ENCODE assay signal across 8 cellular contexts in genomic region chr1:164772635-164773034, GRCh38.
DNase-seq lines count a peak whose midpoint lies in the region; ATAC-seq and TF ChIP-seq lines count a peak whose summit lies in the region.

No MANE protein-coding gene starts in this region.

- H3K27ac ChIP-seq in SJSA1 (peak overlapping the region; percentile 75), heart right ventricle (peak overlapping the region in 9 of 10 donors; percentile 1 to 73 (median 57))

- H3K4me3 ChIP-seq in SJSA1 (no peak overlapping the region), heart right ventricle (no peak overlapping the region)

- intact Hi-C loops in heart right ventricle (cut with DNase I): loop anchor here in 3 of 10 donors (1.0 to 10.0 kb wide), 3 partner anchors 32 to 68 kb away; no protein-coding TSS in a partner anchor

- WGBS in heart right ventricle, 2 donors: 45 to 67% methylated on average over 4 of the region's 4 CpGs

- peak; percentile 21 for DNase-seq in activated CD4-positive, alpha-beta T cell treated with anti-CD3 and anti-CD28 coated beads for 48 hours
- no peak for DNase-seq in activated CD4-positive, alpha-beta T cell treated with anti-CD3 and anti-CD28 coated beads for 1 hour
- DNase-seq in SJSA1 (ENCODE audit: low read depth in 1 of 2, low spot score in 2 of 2) (peak; percentile 79 to 92), heart right ventricle (peak; percentile 45 to 55), superior temporal gyrus (ENCODE audit: extremely low spot score) (no peak), cerebellar cortex (ENCODE audit: low spot score) (no peak)
- DNase-seq in stimulated activated CD8-positive, alpha-beta memory T cell treated with anti-CD3 and anti-CD28 coated beads, Interleukin-4, amount 100 ng/mL, for 48 hours: peak; percentile 31

- H3K4me1 ChIP-seq in SJSA1 (replicated peaks) (peaks cover 54% of the 10 kb centered on the region), heart right ventricle (peaks cover 9 to 77% (median 48%) of the 10 kb centered on the region in 9 donors)

- TF ChIP-seq CTCF in heart right ventricle (IDR thresholded peaks at IDR 0.05): no peak

- ATAC-seq in HG03097 (IDR thresholded peaks at IDR 0.05; ENCODE audit: low FRiP score, unreplicated experiment) (peak; percentile 71), heart right ventricle (peak; percentile 66 to 94 (median 86))

- H3K36me3 ChIP-seq in SJSA1 (no peaks in the 10 kb centered on the region), heart right ventricle (no peaks in the 10 kb centered on the region)

- H3K27me3 ChIP-seq in SJSA1 (replicated peaks): no peaks in the 10 kb centered on the region
- H3K27me3 ChIP-seq in heart right ventricle: no peaks in the 10 kb centered on the region

- H3K9me3 ChIP-seq in SJSA1 (replicated peaks): no peaks in the 10 kb centered on the region
- H3K9me3 ChIP-seq in heart right ventricle: no peaks in the 10 kb centered on the region

Comparison
In these comparisons a context has a peak if more than half of its experiments do, and no peak if none do; other contexts are left out.
1. DNase-seq: peak in activated CD4-positive, alpha-beta T cell treated with anti-CD3 and anti-CD28 coated beads for 48 hours (single experiment), SJSA1 (2 of 2), heart right ventricle (2 of 2) and stimulated activated CD8-positive, alpha-beta memory T cell treated with anti-CD3 and anti-CD28 coated beads, Interleukin-4, amount 100 ng/mL, for 48 hours (single experiment); none in activated CD4-positive, alpha-beta T cell treated with anti-CD3 and anti-CD28 coated beads for 1 hour (single experiment), superior temporal gyrus (single experiment) and cerebellar cortex (single experiment).